ENCODE assay signal across 14 cellular contexts in genomic region chr10:44863344-44864041, GRCh38. TPM values are rescaled to one million over a fixed set of nuclear protein-coding genes. Genes with fewer than 3 reads are reported as not detected.
DNase-seq lines count a peak whose midpoint lies in the region; ATAC-seq and TF ChIP-seq lines count a peak whose summit lies in the region.
"Had no signal": no experiment of that assay in that cellular context is flagged by ENCODE, and none has a peak within 500 bp of the region (broad histone marks: within the 10 kb centered on the region; RNA-seq: fewer than 3 reads in every experiment).

No MANE protein-coding gene starts in this region.

- H3K9me3 ChIP-seq in right atrium auricular region (no peaks in the 10 kb centered on the region), right cardiac atrium (ENCODE audit: control insufficient read depth, low read length) (no peaks in the 10 kb centered on the region), uterus (no peaks in the 10 kb centered on the region)
- H3K9me3 ChIP-seq: gastroesophageal sphincter, spleen had no signal

- TF ChIP-seq POLR2A in uterus (IDR thresholded peaks at IDR 0.05): no peak

- no peak overlapping the region for H3K27ac Mint-ChIP-seq in activated T-helper 2 cell treated with anti-CD3 and anti-CD28 coated beads, Interferon-gamma antibody, Interleukin-2, Interleukin-4, amounts not matched to agents 10 μg/mL and 5 μg/mL and 100 μg/mL, durations not matched to agents 14 hours and 24 hours and 36 hours

- DNase-seq in right atrium auricular region (ENCODE audit: low spot score) (peak; percentile 54), right cardiac atrium (no peak), islet precursor cell (peak; percentile 69), uterus (no peak), globus pallidus (ENCODE audit: low spot score) (no peak), C1 segment of cervical spinal cord (lab: John Stamatoyannopoulos, UW) (no peak)
- DNase-seq in activated T-helper 2 cell treated with anti-CD3 and anti-CD28 coated beads, Interferon-gamma antibody, Interleukin-2, Interleukin-4, amounts not matched to agents 10 μg/mL and 5 μg/mL and 100 μg/mL, durations not matched to agents 14 hours and 24 hours and 36 hours (ENCODE audit: low spot score): no peak
- DNase-seq: AML-193, NCI-H1694, spleen had no signal

- H3K4me1 ChIP-seq in right atrium auricular region: peaks cover 0 to 36% of the 10 kb centered on the region in 2 donors
- H3K4me1 ChIP-seq in right cardiac atrium (ENCODE audit: control insufficient read depth, insufficient read depth, low read length): no peaks in the 10 kb centered on the region
- H3K4me1 ChIP-seq in uterus: no peaks in the 10 kb centered on the region

- peaks cover 12% of the 10 kb centered on the region for H3K4me1 Mint-ChIP-seq in activated T-helper 2 cell treated with anti-CD3 and anti-CD28 coated beads, Interferon-gamma antibody, Interleukin-2, Interleukin-4, amounts not matched to agents 10 μg/mL and 5 μg/mL and 100 μg/mL, durations not matched to agents 14 hours and 24 hours and 36 hours (ENCODE audit: low read depth)

- H3K4me3 ChIP-seq in right atrium auricular region (peak overlapping the region in 1 of 2 donors; percentile 51), right cardiac atrium (ENCODE audit: low read length) (no peak overlapping the region), uterus (no peak overlapping the region)

- H3K27me3 Mint-ChIP-seq in activated T-helper 2 cell treated with anti-CD3 and anti-CD28 coated beads, Interferon-gamma antibody, Interleukin-2, Interleukin-4, amounts not matched to agents 10 μg/mL and 5 μg/mL and 100 μg/mL, durations not matched to agents 14 hours and 24 hours and 36 hours (ENCODE audit: low read depth): peaks cover 45% of the 10 kb centered on the region

- H3K27me3 ChIP-seq in right atrium auricular region: no peaks in the 10 kb centered on the region
- H3K27me3 ChIP-seq in right cardiac atrium (ENCODE audit: control insufficient read depth, insufficient read depth): no peaks in the 10 kb centered on the region
- no peaks in the 10 kb centered on the region for H3K27me3 ChIP-seq in uterus
- H3K27me3 ChIP-seq: gastroesophageal sphincter had no signal

- no peaks in the 10 kb centered on the region for H3K36me3 Mint-ChIP-seq in activated T-helper 2 cell treated with anti-CD3 and anti-CD28 coated beads, Interferon-gamma antibody, Interleukin-2, Interleukin-4, amounts not matched to agents 10 μg/mL and 5 μg/mL and 100 μg/mL, durations not matched to agents 14 hours and 24 hours and 36 hours (ENCODE audit: low read depth)

- H3K27ac ChIP-seq in right atrium auricular region: no peak overlapping the region
- no peak overlapping the region for H3K27ac ChIP-seq in right cardiac atrium (ENCODE audit: low read length)
- H3K27ac ChIP-seq in uterus: peak overlapping the region; percentile 71 to 81
- H3K27ac ChIP-seq: spleen had no signal

- 76% methylated on average over 15 of the region's 15 CpGs for WGBS in right cardiac atrium

- H3K4me3 Mint-ChIP-seq in activated T-helper 2 cell treated with anti-CD3 and anti-CD28 coated beads, Interferon-gamma antibody, Interleukin-2, Interleukin-4, amounts not matched to agents 10 μg/mL and 5 μg/mL and 100 μg/mL, durations not matched to agents 14 hours and 24 hours and 36 hours (ENCODE audit: low read depth): peak overlapping the region; percentile 88

- TF ChIP-seq CTCF in right atrium auricular region (IDR thresholded peaks at IDR 0.05): no peak
- TF ChIP-seq CTCF in uterus (IDR thresholded peaks at IDR 0.05): no peak

- intact Hi-C loops in right cardiac atrium (cut with DNase I): loop anchor here (2.0 to 10.0 kb wide), 4 partner anchors 469 to 1193 kb away; partner anchors contain the start of gene CXCL12 (in 1 of the 4)
- intact Hi-C loops in activated T-helper 2 cell treated with anti-CD3 and anti-CD28 coated beads, Interferon-gamma antibody, Interleukin-2, Interleukin-4, amounts not matched to agents 10 μg/mL and 5 μg/mL and 100 μg/mL, durations not matched to agents 14 hours and 24 hours and 36 hours (cut with micrococcal nuclease): loop anchor here (10.0 kb wide), 1 partner anchor 1189 kb away; no protein-coding TSS in a partner anchor
- intact Hi-C loops in uterus (cut with DNase I; ENCODE audit: low total_unique reads): no loop called here

- no peaks in the 10 kb centered on the region for H3K9me3 Mint-ChIP-seq in activated T-helper 2 cell treated with anti-CD3 and anti-CD28 coated beads, Interferon-gamma antibody, Interleukin-2, Interleukin-4, amounts not matched to agents 10 μg/mL and 5 μg/mL and 100 μg/mL, durations not matched to agents 14 hours and 24 hours and 36 hours

- H3K36me3 ChIP-seq in right atrium auricular region (no peaks in the 10 kb centered on the region), uterus (no peaks in the 10 kb centered on the region)
- H3K36me3 ChIP-seq: gastroesophageal sphincter, spleen had no signal

- ATAC-seq in right cardiac atrium (no peak), GM19467 (IDR thresholded peaks at IDR 0.05; ENCODE audit: unreplicated experiment) (no peak)

RNA-seq across cellular contexts. Expression of gene TMEM72, which starts 47.6 kb away (rescaled TPM):
- total RNA-seq in right atrium auricular region (under 1 TPM in 1 of 2 donors, not detected in 1; 0.15 TPM), right cardiac atrium (under 1 TPM in 3 of 4 donors, not detected in 1; 0.23 to 0.71 (median 0.29) TPM), uterus (under 1 TPM in 1 of 4 donors, not detected in 3; 0.69 TPM)
- 0.14 TPM for polyA plus RNA-seq in right cardiac atrium
- total RNA-seq in activated T-helper 2 cell treated with anti-CD3 and anti-CD28 coated beads, Interferon-gamma antibody, Interleukin-2, Interleukin-4, amounts not matched to agents 10 μg/mL and 5 μg/mL and 100 μg/mL, durations not matched to agents 14 hours and 24 hours and 36 hours: not detected in 2 replicates
- total RNA-seq: HT-29, Right ventricle myocardium inferior, spleen had no signal

Comparison
In these comparisons a context has a peak if more than half of its experiments do, and no peak if none do; other contexts are left out.
1. DNase-seq: peak in right atrium auricular region (single experiment) and islet precursor cell (single experiment); none in right cardiac atrium (0 of 3), activated T-helper 2 cell treated with anti-CD3 and anti-CD28 coated beads, Interferon-gamma antibody, Interleukin-2, Interleukin-4, amounts not matched to agents 10 μg/mL and 5 μg/mL and 100 μg/mL, durations not matched to agents 14 hours and 24 hours and 36 hours (single experiment), uterus (0 of 2), globus pallidus (single experiment) and C1 segment of cervical spinal cord (0 of 14).
2. H3K27ac ChIP-seq: peak in uterus (2 of 2); none in right atrium auricular region (0 of 2) and right cardiac atrium (single experiment).